ENCODE assay signal across 23 cellular contexts in genomic region chr3:119884161-119884557, GRCh38.
"Had no signal": no experiment of that assay in that cellular context is flagged by ENCODE, and none has a peak within 500 bp of the region (broad histone marks: within the 10 kb centered on the region; RNA-seq: fewer than 3 reads in every experiment).

No MANE protein-coding gene starts in this region.

- DNase-seq: activated CD4-positive, alpha-beta T cell treated with anti-CD3 and anti-CD28 coated beads for 4 hours; activated CD8-positive, alpha-beta memory T cell treated with anti-CD3 and anti-CD28 coated beads, Interleukin-2, amount 50 U/mL, for 4 hours; activated CD8-positive, alpha-beta T cell treated with anti-CD3 and anti-CD28 coated beads for 36 hours; activated effector memory CD4-positive, alpha-beta T cell treated with Interleukin-2 at 50 U/mL for 16 hours; activated naive CD4-positive, alpha-beta T cell; aorta; central memory CD4-positive, alpha-beta T cell; MM.1S; NCI-H1105 treated with DMSO at 0.1 percent for 48 hours; NCI-H1436 treated with DMSO at 0.1 percent for 48 hours; NCI-H187; NCI-H2081; NCI-H510A treated with DMSO at 0.1 percent for 48 hours; NCI-H69; PC-3; SHP77 treated with DMSO at 0.1 percent for 48 hours; WERI-Rb-1 had no signal

- FAIRE-seq: bronchial epithelial cell had no signal

- H3K27me3 Mint-ChIP-seq: activated CD8-positive, alpha-beta T cell treated with anti-CD3 and anti-CD28 coated beads for 36 hours; activated naive CD4-positive, alpha-beta T cell treated with anti-CD3 and anti-CD28 coated beads, Interleukin-2, amount 50 U/mL, for 24 hours had no signal

- H3K27ac Mint-ChIP-seq: activated CD8-positive, alpha-beta T cell treated with anti-CD3 and anti-CD28 coated beads for 36 hours; activated naive CD4-positive, alpha-beta T cell treated with anti-CD3 and anti-CD28 coated beads, Interleukin-2, amount 50 U/mL, for 24 hours; activated T-helper 1 cell treated with anti-CD3 and anti-CD28 coated beads, Interleukin-12 subunit alpha, Interleukin-12 subunit beta, Interleukin-2, Interleukin-4 antibody, amounts not matched to agents 30 ng/mL and 10 ng/mL and 1 ng/mL, durations not matched to agents 14 hours and 24 hours and 36 hours; T-helper 1 cell treated with Interleukin-12 subunit alpha and Interleukin-12 subunit beta and Interleukin-4 antibody, amounts not matched to agents 30 μg/mL and 1 μg/mL, for 36 hours had no signal

- H3K27ac ChIP-seq: KMS-11, WERI-Rb-1 had no signal

- ATAC-seq: activated CD4-positive, CD25-positive, alpha-beta regulatory T cell treated with anti-CD3 and anti-CD28 coated beads, Interleukin-2, amount 50 U/mL, for 24 hours; activated CD8-positive, alpha-beta T cell treated with anti-CD3 and anti-CD28 coated beads for 36 hours had no signal

- H3K4me3 Mint-ChIP-seq: activated CD8-positive, alpha-beta T cell treated with anti-CD3 and anti-CD28 coated beads for 36 hours; activated naive CD4-positive, alpha-beta T cell treated with anti-CD3 and anti-CD28 coated beads, Interleukin-2, amount 50 U/mL, for 24 hours; activated T-helper 1 cell treated with anti-CD3 and anti-CD28 coated beads, Interleukin-12 subunit alpha, Interleukin-12 subunit beta, Interleukin-2, Interleukin-4 antibody, amounts not matched to agents 30 ng/mL and 10 ng/mL and 1 ng/mL, durations not matched to agents 14 hours and 24 hours and 36 hours; T-helper 1 cell treated with Interleukin-12 subunit alpha and Interleukin-12 subunit beta and Interleukin-4 antibody, amounts not matched to agents 30 μg/mL and 1 μg/mL, for 36 hours had no signal

- H3K9ac ChIP-seq: KMS-11 had no signal
